In genomic region chr19:39502640-39503417, GRCh38 we compare ENCODE assay signal across 9 cellular contexts. TPM values are rescaled to one million over a fixed set of nuclear protein-coding genes. Genes with fewer than 3 reads are reported as not detected.
DNase-seq lines count a peak whose midpoint lies in the region; ATAC-seq and TF ChIP-seq lines count a peak whose summit lies in the region.
"Had no signal": no experiment of that assay in that cellular context is flagged by ENCODE, and none has a peak within 500 bp of the region (broad histone marks: within the 10 kb centered on the region; RNA-seq: fewer than 3 reads in every experiment).

No MANE protein-coding gene starts in this region.

- intact Hi-C loops in lower lobe of right lung (cut with DNase I), result no loop called here

- no peaks in the 10 kb centered on the region for H3K36me3 ChIP-seq in CD8-positive, alpha-beta memory T cell (ENCODE audit: insufficient read depth, low read length)
- H3K36me3 ChIP-seq in Karpas-422 (ENCODE audit: insufficient read depth, low read length) (no peaks in the 10 kb centered on the region), lower lobe of right lung (no peaks in the 10 kb centered on the region)

- H3K4me1 Mint-ChIP-seq in CD8-positive, alpha-beta memory T cell, result peaks cover 26 to 41% (median 30%) of the 10 kb centered on the region in 3 donors
- H3K4me1 Mint-ChIP-seq in central memory CD8-positive, alpha-beta T cell, result peaks cover 43% of the 10 kb centered on the region

- no peak overlapping the region for H3K4me2 ChIP-seq in Karpas-422 (ENCODE audit: low read depth, low read length, poor library complexity, severe bottlenecking)

- CTCF ChIA-PET in CD8-positive, alpha-beta memory T cell (lab: Charles Lee), result interaction anchor here (0.8 to 2.1 kb wide), 9 partner anchors 11 to 112 kb away, joined by 3 to 11 read pairs (median 4); partner anchors contain the start of genes EID2B, PAF1, SELENOV and SUPT5H

- peak; percentile 81 for TF ChIP-seq CTCF in lower lobe of right lung (IDR thresholded peaks at IDR 0.05)

- peaks cover 50 to 72% of the 10 kb centered on the region in 2 donors for H3K27me3 Mint-ChIP-seq in CD8-positive, alpha-beta memory T cell
- H3K27me3 Mint-ChIP-seq in central memory CD8-positive, alpha-beta T cell, result peaks cover 85% of the 10 kb centered on the region

- ATAC-seq in central memory CD8-positive, alpha-beta T cell (replicated peaks; ENCODE audit: extremely low read depth, poor library complexity, severe bottlenecking), result peak; percentile 57
- ATAC-seq in lower lobe of right lung (peak; percentile 85 to 92), GM19351 (IDR thresholded peaks at IDR 0.05; ENCODE audit: unreplicated experiment) (no peak), GM18909 (IDR thresholded peaks at IDR 0.05; ENCODE audit: poor library complexity, unreplicated experiment) (no peak)

- H3K9me3 Mint-ChIP-seq in CD8-positive, alpha-beta memory T cell, result peaks cover 0 to 7% (median 0%) of the 10 kb centered on the region in 5 donors
- no peaks in the 10 kb centered on the region for H3K9me3 Mint-ChIP-seq in central memory CD8-positive, alpha-beta T cell
- H3K9me3 Mint-ChIP-seq: stimulated activated naive CD8-positive, alpha-beta T cell treated with anti-CD3 and anti-CD28 coated beads, Interleukin-15, Interleukin-2, amounts not matched to agents 100 ng/mL and 50 ng/mL, for 24 hours had no signal

- H3K4me3 Mint-ChIP-seq in CD8-positive, alpha-beta memory T cell, result peak overlapping the region in 2 of 7 donors; percentile 46 to 52
- no peak overlapping the region for H3K4me3 Mint-ChIP-seq in central memory CD8-positive, alpha-beta T cell
- H3K4me3 Mint-ChIP-seq: stimulated activated naive CD8-positive, alpha-beta T cell treated with anti-CD3 and anti-CD28 coated beads, Interleukin-15, Interleukin-2, amounts not matched to agents 100 ng/mL and 50 ng/mL, for 24 hours had no signal

- H3K27ac ChIP-seq in CD8-positive, alpha-beta memory T cell (ENCODE audit: low read depth, low read length), result no peak overlapping the region
- no peak overlapping the region for H3K27ac ChIP-seq in Karpas-422 (ENCODE audit: low read length)
- H3K27ac ChIP-seq in lower lobe of right lung, result no peak overlapping the region

- H3K79me2 ChIP-seq in Karpas-422 (ENCODE audit: low read length), result no peaks in the 10 kb centered on the region

- peaks cover 25% of the 10 kb centered on the region for H3K4me1 ChIP-seq in CD8-positive, alpha-beta memory T cell (ENCODE audit: insufficient read depth, low read length)
- H3K4me1 ChIP-seq in Karpas-422 (ENCODE audit: low read length), result peaks cover 32% of the 10 kb centered on the region
- H3K4me1 ChIP-seq in lower lobe of right lung, result peaks cover 16% of the 10 kb centered on the region

- peaks cover 31% of the 10 kb centered on the region for H3K27me3 ChIP-seq in CD8-positive, alpha-beta memory T cell (ENCODE audit: insufficient read depth, low read length, poor library complexity, severe bottlenecking)
- H3K27me3 ChIP-seq in Karpas-422 (ENCODE audit: low read length), result no peaks in the 10 kb centered on the region
- H3K27me3 ChIP-seq in lower lobe of right lung (ENCODE audit: low read depth), result peaks cover 86% of the 10 kb centered on the region

- 0 out of 2 replicates have a peak overlapping the region, but pooled peaks have one; percentile 81 for H2AFZ ChIP-seq in Karpas-422 (ENCODE audit: low read length)

- no peak overlapping the region for H3K9ac ChIP-seq in Karpas-422 (ENCODE audit: low read length)

- no peaks in the 10 kb centered on the region for H3K36me3 Mint-ChIP-seq in CD8-positive, alpha-beta memory T cell
- H3K36me3 Mint-ChIP-seq in central memory CD8-positive, alpha-beta T cell (ENCODE audit: insufficient read depth), result peaks cover 13% of the 10 kb centered on the region

- no peaks in the 10 kb centered on the region for H3K9me3 ChIP-seq in CD8-positive, alpha-beta memory T cell (ENCODE audit: low read length)
- no peaks in the 10 kb centered on the region for H3K9me3 ChIP-seq in Karpas-422 (ENCODE audit: low read length)
- H3K9me3 ChIP-seq in lower lobe of right lung, result no peaks in the 10 kb centered on the region

- POLR2A ChIA-PET in CD8-positive, alpha-beta memory T cell (lab: Charles Lee), result interaction anchor here (0.9 kb wide), 1 partner anchor 62 kb away, joined by 4 read pairs; no protein-coding TSS in a partner anchor

- peak; percentile 68 to 82 (median 75) for DNase-seq in CD8-positive, alpha-beta memory T cell
- DNase-seq in Karpas-422 (peak; percentile 90), lower lobe of right lung (peak; percentile 77)
- peak; percentile 67 for DNase-seq in activated CD4-positive, alpha-beta T cell treated with anti-CD3 and anti-CD28 coated beads for 1 hour
- peak; percentile 59 to 69 for DNase-seq in central memory CD8-positive, alpha-beta T cell (ENCODE audit: low spot score in 2 of 2)
- peak; percentile 64 for DNase-seq in stimulated activated CD8-positive, alpha-beta memory T cell treated with anti-CD3 and anti-CD28 coated beads, Interleukin-4, amount 100 ng/mL, for 24 hours (ENCODE audit: low read depth)

- no peaks in the 10 kb centered on the region for H4K20me1 ChIP-seq in Karpas-422 (ENCODE audit: insufficient read depth, low read depth, low read length)

- no peaks in the 10 kb centered on the region for H3K9me2 ChIP-seq in Karpas-422 (replicated peaks; ENCODE audit: insufficient read depth, low read length)

- H3K4me3 ChIP-seq in CD8-positive, alpha-beta memory T cell (ENCODE audit: low read length), result no peak overlapping the region
- H3K4me3 ChIP-seq in Karpas-422 (ENCODE audit: low read length), result no peak overlapping the region
- no peak overlapping the region for H3K4me3 ChIP-seq in lower lobe of right lung

- peak overlapping the region in 4 of 8 donors; percentile 38 to 66 (median 52) for H3K27ac Mint-ChIP-seq in CD8-positive, alpha-beta memory T cell
- no peak overlapping the region for H3K27ac Mint-ChIP-seq in central memory CD8-positive, alpha-beta T cell (ENCODE audit: low read depth)
- H3K27ac Mint-ChIP-seq: stimulated activated naive CD8-positive, alpha-beta T cell treated with anti-CD3 and anti-CD28 coated beads, Interleukin-15, Interleukin-2, amounts not matched to agents 100 ng/mL and 50 ng/mL, for 24 hours had no signal

RNA-seq across cellular contexts. Expression of gene DLL3, which starts 4.1 kb away (rescaled TPM):
- 1 to 10 TPM in 1 of 2 experiments, under 1 TPM in 1; 0.92 to 1.4 TPM for total RNA-seq in CD8-positive, alpha-beta memory T cell
- 0.25 TPM for polyA plus RNA-seq in CD8-positive, alpha-beta memory T cell
- 2.6 and 3.1 TPM in 2 replicates for total RNA-seq in Karpas-422 (2014; rRNA removed; shearing (Covaris generic); ENCODE audit: low replicate concordance)
- total RNA-seq in lower lobe of right lung, result not detected

RNA-seq across cellular contexts. Expression of gene SELENOV, which starts 12.1 kb away (rescaled TPM):
- not detected for total RNA-seq in CD8-positive, alpha-beta memory T cell
- polyA plus RNA-seq in CD8-positive, alpha-beta memory T cell, result not detected
- not detected in 2 replicates for total RNA-seq in Karpas-422 (2014; rRNA removed; shearing (Covaris generic); ENCODE audit: low replicate concordance)
- not detected for total RNA-seq in lower lobe of right lung

RNA-seq across cellular contexts. Expression of gene TIMM50, which starts 22.2 kb away (rescaled TPM):
- total RNA-seq in CD8-positive, alpha-beta memory T cell, result 100 to 1,000 TPM; 131 to 137 TPM
- polyA plus RNA-seq in CD8-positive, alpha-beta memory T cell, result 47.3 TPM
- total RNA-seq in Karpas-422 (2014; rRNA removed; shearing (Covaris generic); ENCODE audit: low replicate concordance), result 61.2 and 101 TPM in 2 replicates
- total RNA-seq in lower lobe of right lung, result 44.0 TPM

RNA-seq across cellular contexts. Expression of gene EID2B, which starts 29.8 kb away (rescaled TPM):
- 1 to 10 TPM; 3.4 to 3.7 TPM for total RNA-seq in CD8-positive, alpha-beta memory T cell
- polyA plus RNA-seq in CD8-positive, alpha-beta memory T cell, result 8.5 TPM
- 4.2 and 6.5 TPM in 2 replicates for total RNA-seq in Karpas-422 (2014; rRNA removed; shearing (Covaris generic); ENCODE audit: low replicate concordance)
- 3.7 TPM for total RNA-seq in lower lobe of right lung

RNA-seq across cellular contexts. Expression of gene EID2, which starts 37.1 kb away (rescaled TPM):
- total RNA-seq in CD8-positive, alpha-beta memory T cell, result 10 to 100 TPM; 14.0 to 15.4 TPM
- 29.2 TPM for polyA plus RNA-seq in CD8-positive, alpha-beta memory T cell
- total RNA-seq in Karpas-422 (2014; rRNA removed; shearing (Covaris generic); ENCODE audit: low replicate concordance), result 5.9 and 11.1 TPM in 2 replicates
- 12.8 TPM for total RNA-seq in lower lobe of right lung

Comparison
In these comparisons a context has a peak if more than half of its experiments do, and no peak if none do; other contexts are left out.
1. ATAC-seq: peak in central memory CD8-positive, alpha-beta T cell (single experiment) and lower lobe of right lung (2 of 2); none in GM19351 (single experiment) and GM18909 (single experiment).
2. Peak in every context shown above with its lines, with median percentiles within 50 percentile points of each other: DNase-seq.